In genomic region chr7:101088858-101089529, GRCh38 we compare ENCODE assay signal across 10 cellular contexts.
"Had no signal": no experiment of that assay in that cellular context is flagged by ENCODE, and none has a peak within 500 bp of the region (broad histone marks: within the 10 kb centered on the region; RNA-seq: fewer than 3 reads in every experiment).

No MANE protein-coding gene starts in this region.

- H3K27me3 Mint-ChIP-seq: memory B cell had no signal

- H3K27ac ChIP-seq: gastroesophageal sphincter, left ventricle myocardium inferior, ovary had no signal

- H3K27me3 ChIP-seq: gastroesophageal sphincter, ovary had no signal

- DNase-seq: activated CD8-positive, alpha-beta memory T cell treated with anti-CD3 and anti-CD28 coated beads, Interleukin-2, amount 50 U/mL, for 4 hours; effector CD4-positive, alpha-beta T cell; kidney; left ventricle myocardium inferior; nephron progenitor cell; ovary; stimulated activated CD4-positive, alpha-beta T cell treated with anti-CD3 and anti-CD28 coated beads, Interleukin-2, amount 100 ng/mL, for 48 hours; T-helper 2 cell had no signal

- H3K9me3 ChIP-seq: gastroesophageal sphincter, left ventricle myocardium inferior, ovary had no signal

- H3K9me3 Mint-ChIP-seq: memory B cell had no signal

- H3K27ac Mint-ChIP-seq: memory B cell, nephron progenitor cell had no signal

- H3K36me3 ChIP-seq: ovary had no signal

- H3K4me3 ChIP-seq: gastroesophageal sphincter, left ventricle myocardium inferior, ovary had no signal

- H3K4me3 Mint-ChIP-seq: memory B cell, nephron progenitor cell had no signal

- ATAC-seq: gastroesophageal sphincter had no signal
